In the genomic region with DNA sequence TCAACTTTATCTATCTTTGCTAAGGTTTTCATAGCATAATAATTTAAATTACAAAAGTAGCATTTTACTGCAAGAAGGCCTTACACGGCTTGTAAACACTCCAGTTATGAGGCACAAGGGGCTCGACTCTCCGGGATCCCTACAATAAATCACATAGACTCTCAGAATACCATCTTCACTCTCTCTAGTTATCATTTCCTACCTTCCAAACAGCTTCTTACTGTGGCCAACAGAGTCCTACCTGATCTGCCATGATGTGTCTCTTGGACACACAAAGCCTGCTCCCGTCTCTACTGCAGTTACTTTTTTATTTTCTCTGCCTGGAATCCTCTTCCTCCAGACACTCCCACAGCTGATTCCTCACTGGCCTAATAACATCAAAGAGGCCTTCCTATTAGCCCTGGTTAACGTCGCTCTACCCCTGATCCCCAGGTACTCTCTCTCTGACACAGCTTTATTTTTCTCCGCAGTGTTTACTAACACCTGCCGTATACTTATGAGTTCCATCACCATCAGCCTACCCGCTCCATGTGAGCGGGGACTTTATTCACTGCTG, we compare ENCODE assay signal across 11 cellular contexts.
A peak's percentile ranks its signal among the peaks of the same experiment; 100 is the strongest.
DNase-seq lines count a peak whose midpoint lies in the region; ATAC-seq and TF ChIP-seq lines count a peak whose summit lies in the region.
"Had no signal": no experiment of that assay in that cellular context is flagged by ENCODE, and none has a peak within 500 bp of the region (broad histone marks: within the 10 kb centered on the region; RNA-seq: fewer than 3 reads in every experiment).

No MANE protein-coding gene starts in this region.

- POLR2A ChIA-PET in AG04450 (lab: Yijun Ruan, JAX) (interaction anchor here (0.6 to 0.9 kb wide), 2 partner anchors 43 to 49 kb away, joined by 3 read pairs; no protein-coding TSS in a partner anchor), activated B cell treated with CpG ODN at 0.5 μM for 24 hours (lab: Charles Lee) (interaction anchor here (1.5 to 3.8 kb wide), 2 partner anchors 10 to 50 kb away, joined by 4 to 85 read pairs; no protein-coding TSS in a partner anchor), Caco-2 (lab: Charles Lee) (no interaction called here)

- H3K4me1 Mint-ChIP-seq in activated B cell treated with CpG ODN at 0.5 μM for 24 hours (peaks cover 83% of the 10 kb centered on the region), Caco-2 (ENCODE audit: low read depth, unreplicated experiment) (peaks cover 5% of the 10 kb centered on the region)

- H3K4me1 ChIP-seq in GM23248 (ENCODE audit: insufficient read depth), result peaks cover 83% of the 10 kb centered on the region
- H3K4me1 ChIP-seq in Caco-2, result no peaks in the 10 kb centered on the region
- H3K4me1 ChIP-seq in hepatocyte (ENCODE audit: insufficient read depth), result peaks cover 8% of the 10 kb centered on the region

- intact Hi-C loops in activated B cell treated with CpG ODN at 0.5 μM for 24 hours (cut with micrococcal nuclease), result no loop called here
- intact Hi-C loops in Caco-2 (cut with micrococcal nuclease; ENCODE audit: unreplicated experiment), result no loop called here

- H3K9me3 Mint-ChIP-seq in activated B cell treated with CpG ODN at 0.5 μM for 24 hours (no peaks in the 10 kb centered on the region), Caco-2 (ENCODE audit: unreplicated experiment) (no peaks in the 10 kb centered on the region)

- H3K4me3 ChIP-seq in AG04450 (ENCODE audit: low read depth, low read length) (peak overlapping the region; percentile 10; the same call in 1 of the 2 replicates), GM23248 (peak overlapping the region; percentile 63), Caco-2 (ENCODE audit: low read depth, low read length) (no peak overlapping the region), hepatocyte (no peak overlapping the region)

- no peaks in the 10 kb centered on the region for H3K27me3 ChIP-seq in AG04450 (ENCODE audit: control insufficient read depth, insufficient read depth, low read length)
- H3K27me3 ChIP-seq in GM23248 (replicated peaks; ENCODE audit: insufficient read depth), result no peaks in the 10 kb centered on the region
- no peaks in the 10 kb centered on the region for H3K27me3 ChIP-seq in Caco-2 (replicated peaks; ENCODE audit: control insufficient read depth, insufficient read depth, low read length)
- no peaks in the 10 kb centered on the region for H3K27me3 ChIP-seq in hepatocyte

- H3K36me3 ChIP-seq in GM23248 (ENCODE audit: low read depth) (peaks cover 67% of the 10 kb centered on the region), Caco-2 (ENCODE audit: control insufficient read depth, insufficient read depth, low read length) (no peaks in the 10 kb centered on the region), hepatocyte (replicated peaks; ENCODE audit: insufficient read depth, low read depth) (no peaks in the 10 kb centered on the region)

- H3K27me3 Mint-ChIP-seq in activated B cell treated with CpG ODN at 0.5 μM for 24 hours (no peaks in the 10 kb centered on the region), Caco-2 (ENCODE audit: insufficient read depth, unreplicated experiment) (no peaks in the 10 kb centered on the region)

- H3K9me2 ChIP-seq in GM23248 (ENCODE audit: insufficient read depth), result no peaks in the 10 kb centered on the region
- no peaks in the 10 kb centered on the region for H3K9me2 ChIP-seq in hepatocyte (replicated peaks; ENCODE audit: insufficient read depth)

- peak overlapping the region; percentile 39 for H3K27ac ChIP-seq in AG04450 (ENCODE audit: low read depth, low read length)
- peak overlapping the region; percentile 97 for H3K27ac ChIP-seq in GM23248
- H3K27ac ChIP-seq in hepatocyte, result no peak overlapping the region

- H4K20me1 ChIP-seq in GM23248 (ENCODE audit: insufficient read depth), result no peaks in the 10 kb centered on the region; the same call in 1 of the 2 replicates
- H4K20me1 ChIP-seq in hepatocyte (ENCODE audit: insufficient read depth, poor library complexity, severe bottlenecking), result no peaks in the 10 kb centered on the region

- peak overlapping the region; percentile 57 for H3K4me3 Mint-ChIP-seq in activated B cell treated with CpG ODN at 0.5 μM for 24 hours
- H3K4me3 Mint-ChIP-seq in Caco-2 (ENCODE audit: unreplicated experiment), result no peak overlapping the region

- TF ChIP-seq CTCF in AG04450 (IDR thresholded peaks at IDR 0.05; ENCODE audit: low read depth, low read length) (no peak), activated B cell treated with CpG ODN at 0.5 μM for 24 hours (IDR thresholded peaks at IDR 0.05) (no peak), Caco-2 (IDR thresholded peaks at IDR 0.05; ENCODE audit: insufficient read depth in 1 of 2, low read depth in 1 of 2, low read length in 1 of 2, severe bottlenecking in 1 of 2, unreplicated experiment in 1 of 2) (no peak), hepatocyte (IDR thresholded peaks at IDR 0.05; ENCODE audit: poor library complexity) (no peak)

- no TSS peak for BruUV-seq in Caco-2 (replicated peaks; lab: Mats Ljungman, UMichigan)

- WGBS in GM23248 (ENCODE audit: low coverage in 1 of 2, low lambda C conversion rate in 2 of 2, missing lambda C conversion rate in 2 of 2), 2 experiments, result 85 to 86% methylated on average over 10 of the region's 10 CpGs
- 74% methylated on average over 10 of the region's 10 CpGs for WGBS in hepatocyte (ENCODE audit: low lambda C conversion rate, missing lambda C conversion rate)

- CTCF ChIA-PET in AG04450 (lab: Charles Lee), result interaction anchor here (0.6 kb wide), 1 partner anchor 64 kb away, joined by 3 read pairs; no protein-coding TSS in a partner anchor
- CTCF ChIA-PET in activated B cell treated with CpG ODN at 0.5 μM for 24 hours (lab: Charles Lee), result no interaction called here
- CTCF ChIA-PET in Caco-2 (lab: Charles Lee), result no interaction called here

- ATAC-seq in activated B cell treated with CpG ODN at 0.5 μM for 24 hours (ENCODE audit: low read depth), result no peak
- ATAC-seq: left ventricle myocardium superior had no signal

- H3F3A ChIP-seq in GM23248 (ENCODE audit: insufficient read depth), result peaks cover 98% of the 10 kb centered on the region

- no peak overlapping the region for H2AFZ ChIP-seq in GM23248
- no peak overlapping the region for H2AFZ ChIP-seq in hepatocyte

- H3K9ac ChIP-seq in GM23248, result peak overlapping the region; percentile 100

- H3K36me3 Mint-ChIP-seq in activated B cell treated with CpG ODN at 0.5 μM for 24 hours (ENCODE audit: low read depth), result peaks cover 19% of the 10 kb centered on the region
- peaks cover 7% of the 10 kb centered on the region for H3K36me3 Mint-ChIP-seq in Caco-2 (ENCODE audit: insufficient read depth, unreplicated experiment)

- H3K79me2 ChIP-seq in GM23248 (ENCODE audit: insufficient read depth), result peaks cover 98% of the 10 kb centered on the region
- peaks cover 49% of the 10 kb centered on the region for H3K79me2 ChIP-seq in hepatocyte

- H3K4me2 ChIP-seq in GM23248 (ENCODE audit: unreplicated experiment) (peak overlapping the region; percentile 96), hepatocyte (no peak overlapping the region)

- DNase-seq in AG04450 (ENCODE audit: low read depth, low spot score) (no peak), GM23248 (no peak), activated B cell treated with CpG ODN at 0.5 μM for 24 hours (no peak), fibroblast of peridontal ligament (ENCODE audit: extremely low read depth) (peak; percentile 26), DMS153 treated with DMSO at 0.1 percent for 48 hours (lab: John Stamatoyannopoulos, UW; ENCODE audit: unreplicated experiment) (no peak), Caco-2 (no peak), hepatocyte (ENCODE audit: low spot score) (no peak)
- DNase-seq in activated CD4-positive, alpha-beta T cell treated with anti-CD3 and anti-CD28 coated beads for 1 hour, result no peak
- DNase-seq: left ventricle myocardium superior, MV-4-11, NCI-H524 had no signal

- H3K27ac Mint-ChIP-seq in activated B cell treated with CpG ODN at 0.5 μM for 24 hours (peak overlapping the region; percentile 97), Caco-2 (ENCODE audit: unreplicated experiment) (no peak overlapping the region)

- in situ Hi-C loops in GM23248 (cut with MboI), result no loop called here

- H3K9me3 ChIP-seq in AG04450 (ENCODE audit: control insufficient read depth, insufficient read depth, low read length) (no peaks in the 10 kb centered on the region), GM23248 (ENCODE audit: low read depth) (no peaks in the 10 kb centered on the region), Caco-2 (no peaks in the 10 kb centered on the region), hepatocyte (ENCODE audit: low read depth) (no peaks in the 10 kb centered on the region)

Comparison
In these comparisons a context has a peak if more than half of its experiments do, and no peak if none do; other contexts are left out.
1. H3K4me3 ChIP-seq: peak in AG04450 (single experiment) and GM23248 (single experiment); none in Caco-2 (single experiment) and hepatocyte (single experiment).